In the genomic region with DNA sequence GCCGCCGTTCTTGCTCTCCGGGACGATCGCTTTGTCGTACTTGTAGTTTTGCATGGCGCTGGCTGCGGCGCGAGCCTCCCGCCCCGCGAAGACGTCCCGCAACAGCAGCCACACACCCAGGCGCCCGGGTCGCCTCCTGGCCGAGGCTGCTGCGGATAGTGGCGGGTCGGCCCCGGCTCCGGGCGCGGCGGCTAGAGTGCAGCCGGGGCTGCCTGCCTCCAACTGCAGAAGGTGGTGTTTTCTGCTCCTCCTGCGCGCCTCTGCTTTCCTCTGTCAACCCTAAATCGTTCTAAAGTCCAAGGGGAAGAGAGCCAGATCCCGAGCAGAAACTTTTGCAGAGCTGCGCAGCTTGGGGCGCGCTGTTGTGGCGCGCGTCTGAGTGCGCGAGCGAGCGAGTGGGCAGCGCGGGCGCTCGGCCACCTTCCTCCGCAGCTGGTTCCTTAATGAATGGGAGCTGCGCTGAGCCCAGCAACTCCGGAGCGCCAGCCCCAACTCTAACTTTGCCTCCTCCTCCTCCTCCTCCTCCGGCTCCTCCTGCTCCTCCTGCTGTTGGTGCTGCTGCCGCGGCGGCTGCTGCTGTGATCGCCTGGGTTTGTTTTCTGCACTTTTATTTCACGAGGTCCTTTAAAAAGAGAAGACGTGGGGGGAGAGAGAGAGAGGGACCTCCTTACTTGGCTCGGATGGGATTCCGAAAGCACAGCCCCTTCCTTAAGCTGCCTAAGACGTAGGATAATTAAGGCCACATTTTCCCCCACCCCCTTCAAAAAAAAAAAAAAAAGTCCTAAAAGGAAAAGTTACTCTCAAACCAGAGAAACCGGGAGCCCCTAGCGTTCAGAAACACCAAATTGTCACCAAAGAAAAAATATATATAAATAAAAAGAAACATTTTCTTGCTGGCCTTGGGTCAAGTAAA, we compare ENCODE assay signal across 8 cellular contexts. TPM values are rescaled to one million over a fixed set of nuclear protein-coding genes. Genes with fewer than 3 reads are reported as not detected.
DNase-seq lines count a peak whose midpoint lies in the region; ATAC-seq, FAIRE-seq and TF ChIP-seq lines count a peak whose summit lies in the region.

A gene (minus strand): TSS at position 601 of the 913 bp plus-strand sequence. CDS start 547 bp downstream, at position 54.

- H3K4me1 ChIP-seq in thyroid gland, result peaks cover 13 to 28% of the 10 kb centered on the region in 2 donors

- TF ChIP-seq POLR2A in GM12892 (IDR thresholded peaks at IDR 0.05; ENCODE audit: low read depth, low read length) (no peak), thyroid gland (IDR thresholded peaks at IDR 0.05) (peak; percentile 94 to 97)

- no peaks in the 10 kb centered on the region for H3K36me3 Mint-ChIP-seq in mesothelial cell of epicardium

- intact Hi-C loops in thyroid gland (cut with DNase I), result loop anchor here (10.0 kb wide), 2 partner anchors 54 to 514 kb away; no protein-coding TSS in a partner anchor

- no peaks in the 10 kb centered on the region for H3K9me3 Mint-ChIP-seq in mesothelial cell of epicardium

- no peaks in the 10 kb centered on the region for H3K27me3 ChIP-seq in thyroid gland

- ATAC-seq in esophagus mucosa, result peak; percentile 92
- ATAC-seq in GM19455 (IDR thresholded peaks at IDR 0.05; ENCODE audit: unreplicated experiment), result no peak

- peak within 1 kb of the TSS; percentile 93 to 96 (median 94) for H3K4me3 ChIP-seq in thyroid gland (replicated peaks in 1 of 3)

- H3K27ac ChIP-seq in VCaP (peak within 1 kb of the TSS; percentile 93), thyroid gland (peak within 1 kb of the TSS; percentile 97 to 98 (median 97))

- peaks cover 66% of the 10 kb centered on the region for H3K4me1 Mint-ChIP-seq in mesothelial cell of epicardium

- no peaks in the 10 kb centered on the region for H3K9me3 ChIP-seq in thyroid gland

- 0 to 1% methylated on average over 20 to 52 of the region's 62 CpGs for WGBS in thyroid gland, 2 donors

- peak within 1 kb of the TSS; percentile 96 for H3K27ac Mint-ChIP-seq in mesothelial cell of epicardium

- H3K36me3 ChIP-seq in thyroid gland, result no peaks in the 10 kb centered on the region

- DNase-seq in AG08396 (ENCODE audit: low spot score) (peak; percentile 90), GM12892 (ENCODE audit: insufficient read length) (peak; percentile 27), NCI-H1105 treated with DMSO at 0.1 percent for 48 hours (lab: John Stamatoyannopoulos, UW) (peak; percentile 75), mesothelial cell of epicardium (ENCODE audit: low spot score in 2 of 2, unreplicated experiment in 2 of 2) (peak; percentile 44 to 78), thyroid gland (peak; percentile 88 to 92)

- H3K4me3 Mint-ChIP-seq in mesothelial cell of epicardium, result peak within 1 kb of the TSS; percentile 93

- no peak for FAIRE-seq in GM12892 (lab: Jason Lieb, UNC)

- no peaks in the 10 kb centered on the region for H3K27me3 Mint-ChIP-seq in mesothelial cell of epicardium (ENCODE audit: low read depth)

- peak; percentile 70 for TF ChIP-seq CTCF in VCaP (conservative IDR thresholded peaks at IDR 0.05)
- TF ChIP-seq CTCF in mesothelial cell of epicardium (IDR thresholded peaks at IDR 0.05; ENCODE audit: unreplicated experiment), result peak; percentile 75
- TF ChIP-seq CTCF in thyroid gland (IDR thresholded peaks at IDR 0.05), result peak in 5 of 6 experiments; percentile 25 to 83 (median 47)

RNA-seq across cellular contexts. Expression of the gene that starts here (rescaled TPM):
- polyA plus RNA-seq in GM12892 (2012; ENCODE audit: missing spikeins), result 0.36 TPM
- total RNA-seq in esophagus mucosa, result 14.7 TPM
- total RNA-seq in mesothelial cell of epicardium, result 61.8 to 64.5 TPM (median 64.4 TPM) in 3 replicates
- total RNA-seq in thyroid gland, result 100 to 1,000 TPM; 257 to 764 (median 675) TPM

Comparison
In these comparisons a context has a peak if more than half of its experiments do, and no peak if none do; other contexts are left out.
1. DNase-seq: peak in every context shown above with its lines; median percentile 90 in AG08396; 90 in thyroid gland; 75 in NCI-H1105 treated with DMSO at 0.1 percent for 48 hours; 61 in mesothelial cell of epicardium; 27 in GM12892.